1 cellular context compared by ENCODE assay signal in genomic region chr17:76074390-76075363, GRCh38.
TF ChIP-seq lines count a peak whose summit lies in the region.

GALR2 (plus strand) TSS chr17:76074781; CDS start chr17:76074884, 103 bp downstream.

TF ChIP-seq in WTC11, 78 proteins besides CTCF, POLR2A, EP300 and RAD21 (continued from another document):
- no peak for TF ChIP-seq AFF4 (CRISPR knock-in tag; IDR thresholded peaks at IDR 0.05; ENCODE audit: borderline replicate concordance)
- peak; percentile 34; the same call in 1 of the 2 replicates for TF ChIP-seq FOXP1 (CRISPR knock-in tag; IDR thresholded peaks at IDR 0.05; ENCODE audit: borderline replicate concordance)
- no peak for TF ChIP-seq ATF1 (CRISPR knock-in tag; IDR thresholded peaks at IDR 0.05)
- TF ChIP-seq JAZF1 (CRISPR knock-in tag; IDR thresholded peaks at IDR 0.05): no peak
- TF ChIP-seq ZBTB21 (CRISPR knock-in tag; IDR thresholded peaks at IDR 0.05; ENCODE audit: borderline replicate concordance): no peak
- TF ChIP-seq IRF1 (CRISPR knock-in tag; IDR thresholded peaks at IDR 0.05): no peak
- TF ChIP-seq ATF3 (CRISPR knock-in tag; conservative IDR thresholded peaks at IDR 0.05): no peak
- peak; percentile 46; the same call in 1 of the 2 replicates for TF ChIP-seq FOXK1 (CRISPR knock-in tag; IDR thresholded peaks at IDR 0.05)
- TF ChIP-seq SP1 (CRISPR knock-in tag; conservative IDR thresholded peaks at IDR 0.05): peak; percentile 28; the same call in 1 of the 2 replicates
- peak; percentile 53; the same call in 1 of the 2 replicates for TF ChIP-seq MAX (CRISPR knock-in tag; IDR thresholded peaks at IDR 0.05)
- TF ChIP-seq GABPB1 (CRISPR knock-in tag; IDR thresholded peaks at IDR 0.05): no peak
- peak; percentile 68; the same call in 1 of the 2 replicates for TF ChIP-seq ZNF281 (CRISPR knock-in tag; IDR thresholded peaks at IDR 0.05)
- no peak for TF ChIP-seq NFYB (CRISPR knock-in tag; conservative IDR thresholded peaks at IDR 0.05; ENCODE audit: low read depth)
- TF ChIP-seq IRF2 (CRISPR knock-in tag; IDR thresholded peaks at IDR 0.05; ENCODE audit: borderline replicate concordance, low read depth): no peak
- TF ChIP-seq E2F5 (CRISPR knock-in tag; IDR thresholded peaks at IDR 0.05): no peak
- no peak for TF ChIP-seq TEAD4 (CRISPR knock-in tag; IDR thresholded peaks at IDR 0.05)
- TF ChIP-seq ZNF425 (CRISPR knock-in tag; conservative IDR thresholded peaks at IDR 0.05): no peak
- TF ChIP-seq ERG (CRISPR knock-in tag; IDR thresholded peaks at IDR 0.05): no peak
- TF ChIP-seq NR3C1 (CRISPR knock-in tag; conservative IDR thresholded peaks at IDR 0.05; ENCODE audit: low read depth): no peak
- TF ChIP-seq ZNF138 (CRISPR knock-in tag; conservative IDR thresholded peaks at IDR 0.05): no peak
- TF ChIP-seq FOXJ3 (CRISPR knock-in tag; IDR thresholded peaks at IDR 0.05; ENCODE audit: borderline replicate concordance): no peak
- no peak for TF ChIP-seq ETV6 (CRISPR knock-in tag; IDR thresholded peaks at IDR 0.05)
- TF ChIP-seq CBFB (CRISPR knock-in tag; IDR thresholded peaks at IDR 0.05; ENCODE audit: low read depth): no peak
- no peak for TF ChIP-seq ZNF423 (CRISPR knock-in tag; IDR thresholded peaks at IDR 0.05)
- TF ChIP-seq NFATC4 (CRISPR knock-in tag; IDR thresholded peaks at IDR 0.05): no peak
- TF ChIP-seq MXD4 (CRISPR knock-in tag; IDR thresholded peaks at IDR 0.05; ENCODE audit: borderline replicate concordance): no peak
- TF ChIP-seq GTF2I (CRISPR knock-in tag; conservative IDR thresholded peaks at IDR 0.05): no peak
- no peak for TF ChIP-seq CDX4 (CRISPR knock-in tag; IDR thresholded peaks at IDR 0.05; ENCODE audit: borderline replicate concordance)
- TF ChIP-seq HMGA2 (CRISPR knock-in tag; IDR thresholded peaks at IDR 0.05): no peak
- TF ChIP-seq ZSCAN18 (CRISPR knock-in tag; IDR thresholded peaks at IDR 0.05): no peak
- TF ChIP-seq HMGXB4 (CRISPR knock-in tag; IDR thresholded peaks at IDR 0.05): peak; percentile 39; the same call in 1 of the 2 replicates
- TF ChIP-seq ZNF317 (CRISPR knock-in tag; IDR thresholded peaks at IDR 0.05; ENCODE audit: borderline replicate concordance, low read depth): no peak
- no peak for TF ChIP-seq ZNF671 (CRISPR knock-in tag; IDR thresholded peaks at IDR 0.05)
